In genomic region chr18:3261035-3261392, GRCh38 we compare ENCODE assay signal across 8 cellular contexts. TPM values are rescaled to one million over a fixed set of nuclear protein-coding genes. Genes with fewer than 3 reads are reported as not detected.
DNase-seq lines count a peak whose midpoint lies in the region; ATAC-seq and TF ChIP-seq lines count a peak whose summit lies in the region.

No MANE protein-coding gene starts in this region.

- H4K20me1 ChIP-seq in GM23248 (ENCODE audit: insufficient read depth) (peaks cover 18% of the 10 kb centered on the region), SU-DHL-6 (ENCODE audit: low read depth, low read length) (peaks cover 14% of the 10 kb centered on the region)

- H3K4me3 ChIP-seq in GM23248 (peak overlapping the region; percentile 99), SU-DHL-6 (ENCODE audit: insufficient read depth, low read length, poor library complexity, severe bottlenecking) (peak overlapping the region; percentile 96), foreskin fibroblast (ENCODE audit: low read depth in 1 of 2, low read length in 2 of 2) (peak overlapping the region; percentile 74 to 93), skeletal muscle cell (ENCODE audit: low read depth, low read length) (peak overlapping the region; percentile 87)

- peak overlapping the region; percentile 82 for H2AFZ ChIP-seq in GM23248
- H2AFZ ChIP-seq in SU-DHL-6 (ENCODE audit: low read depth, low read length, severe bottlenecking): peak overlapping the region; percentile 85

- peaks cover 89% of the 10 kb centered on the region for H3F3A ChIP-seq in GM23248 (ENCODE audit: insufficient read depth)
- H3F3A ChIP-seq in SU-DHL-6 (ENCODE audit: insufficient read depth): peaks cover 25% of the 10 kb centered on the region; the same call in 1 of the 2 replicates

- DNase-seq in GM23248: no peak
- DNase-seq in foreskin fibroblast: peak in 1 of 2 donors; percentile 41
- DNase-seq in skeletal muscle cell (ENCODE audit: low read depth): no peak
- DNase-seq in NCI-H1048 (lab: John Stamatoyannopoulos, UW): no peak

- ATAC-seq in HG02759 (IDR thresholded peaks at IDR 0.05; ENCODE audit: unreplicated experiment) (no peak), GM18867 (IDR thresholded peaks at IDR 0.05; ENCODE audit: unreplicated experiment) (no peak), GM19324 (IDR thresholded peaks at IDR 0.05; ENCODE audit: low FRiP score, unreplicated experiment) (no peak)

- H3K4me1 ChIP-seq in GM23248 (ENCODE audit: insufficient read depth): peaks cover 44% of the 10 kb centered on the region

- H3K27ac ChIP-seq in GM23248 (peak overlapping the region; percentile 90), SU-DHL-6 (ENCODE audit: low read depth, low read length) (peak overlapping the region; percentile 75)

- H3K4me2 ChIP-seq in GM23248 (ENCODE audit: unreplicated experiment) (peak overlapping the region; percentile 98), SU-DHL-6 (ENCODE audit: low read depth, low read length, poor library complexity, severe bottlenecking) (peak overlapping the region; percentile 95)

- no peaks in the 10 kb centered on the region for H3K9me2 ChIP-seq in GM23248 (ENCODE audit: insufficient read depth)
- no peaks in the 10 kb centered on the region for H3K9me2 ChIP-seq in SU-DHL-6 (replicated peaks; ENCODE audit: insufficient read depth, low read length)

- no peak for TF ChIP-seq CTCF in SU-DHL-6 (IDR thresholded peaks at IDR 0.05; ENCODE audit: insufficient read depth, low read length, poor library complexity, severe bottlenecking)
- no peak for TF ChIP-seq CTCF in foreskin fibroblast (IDR thresholded peaks at IDR 0.05; ENCODE audit: low read depth, low read length)

- no peaks in the 10 kb centered on the region for H3K9me3 ChIP-seq in GM23248 (ENCODE audit: low read depth)
- no peaks in the 10 kb centered on the region for H3K9me3 ChIP-seq in SU-DHL-6 (ENCODE audit: insufficient read depth, low read length)

- in situ Hi-C loops in GM23248 (cut with MboI): no loop called here

- H3K27me3 ChIP-seq in GM23248 (replicated peaks; ENCODE audit: insufficient read depth): no peaks in the 10 kb centered on the region
- H3K27me3 ChIP-seq in SU-DHL-6 (ENCODE audit: low read length): no peaks in the 10 kb centered on the region

- H3K79me2 ChIP-seq in GM23248 (ENCODE audit: insufficient read depth) (peaks cover 81% of the 10 kb centered on the region), SU-DHL-6 (ENCODE audit: insufficient read depth, low read length) (peaks cover 40% of the 10 kb centered on the region)

- H3K9ac ChIP-seq in GM23248 (peak overlapping the region; percentile 87), SU-DHL-6 (ENCODE audit: low read length) (peak overlapping the region; percentile 78)

- 9 to 10% methylated on average over 5 of the region's 5 CpGs for WGBS in GM23248 (ENCODE audit: low coverage in 1 of 2, low lambda C conversion rate in 2 of 2, missing lambda C conversion rate in 2 of 2), 2 experiments

- H3K36me3 ChIP-seq in GM23248 (ENCODE audit: low read depth): peaks cover 36% of the 10 kb centered on the region
- peaks cover 17% of the 10 kb centered on the region for H3K36me3 ChIP-seq in SU-DHL-6 (ENCODE audit: low read length)

RNA-seq across cellular contexts. Expression of gene MYL12B, which starts 0.9 kb away (rescaled TPM):
- 608 and 614 TPM in 2 replicates for total RNA-seq in GM23248 (2014; rRNA removed; shearing (Covaris generic))
- polyA plus RNA-seq in GM23248 (2016; fragmentation: Nextera tagmentation; extraction: Ambion mirVana): 1,218 and 1,219 TPM in 2 replicates

RNA-seq across cellular contexts. Expression of gene MYL12A, which starts 13.4 kb away (rescaled TPM):
- 748 and 789 TPM in 2 replicates for total RNA-seq in GM23248 (2014; rRNA removed; shearing (Covaris generic))
- polyA plus RNA-seq in GM23248 (2016; fragmentation: Nextera tagmentation; extraction: Ambion mirVana): 1,649 and 1,670 TPM in 2 replicates

RNA-seq across cellular contexts. Expression of gene MYOM1, which starts 41.2 kb away (rescaled TPM):
- 0.65 TPM in 1 of 2 replicates, not detected in the other for total RNA-seq in GM23248 (2014; rRNA removed; shearing (Covaris generic))
- 0.42 and 0.64 TPM in 2 replicates for polyA plus RNA-seq in GM23248 (2016; fragmentation: Nextera tagmentation; extraction: Ambion mirVana)
